In the genomic region with DNA sequence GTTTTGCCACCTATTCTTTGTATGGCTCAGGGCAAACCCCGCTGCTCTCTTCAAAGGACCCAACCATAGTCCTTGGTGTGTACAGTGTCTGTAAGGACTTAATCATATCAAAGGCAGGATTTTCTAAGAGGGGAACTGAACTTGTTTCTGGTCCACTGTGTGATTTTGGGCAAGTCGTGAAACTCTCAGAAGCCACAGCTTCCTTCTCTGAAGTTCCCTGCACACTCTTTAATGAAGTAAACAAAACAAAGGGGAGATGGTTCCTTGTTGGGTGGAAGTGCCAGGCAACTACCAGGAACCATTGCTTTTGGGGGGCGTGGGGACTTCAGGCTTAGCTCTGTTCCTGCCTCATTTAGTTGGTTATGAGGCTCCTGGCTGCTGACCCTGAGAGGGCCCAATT, we compare ENCODE assay signal across 25 cellular contexts.
DNase-seq lines count a peak whose midpoint lies in the region; ATAC-seq lines count a peak whose summit lies in the region.
"Had no signal": no experiment of that assay in that cellular context is flagged by ENCODE, and none has a peak within 500 bp of the region (broad histone marks: within the 10 kb centered on the region; RNA-seq: fewer than 3 reads in every experiment).

No MANE protein-coding gene starts in this region.

- H3K27me3 Mint-ChIP-seq in activated naive CD4-positive, alpha-beta T cell treated with anti-CD3 and anti-CD28 coated beads, Interleukin-2, amount 10 ng/mL, durations not matched to agents 7 days and 5 days: no peaks in the 10 kb centered on the region
- H3K27me3 Mint-ChIP-seq in T-helper 17 cell: no peaks in the 10 kb centered on the region
- H3K27me3 Mint-ChIP-seq: activated naive CD8-positive, alpha-beta T cell treated with anti-CD3 and anti-CD28 coated beads for 36 hours; activated T-helper 17 cell treated with anti-CD3 and anti-CD28 coated beads, Interleukin-2, amount 50 U/mL, for 72 hours had no signal

- H3K4me3 Mint-ChIP-seq in activated naive CD4-positive, alpha-beta T cell treated with anti-CD3 and anti-CD28 coated beads, Interleukin-2, amount 10 ng/mL, durations not matched to agents 7 days and 5 days: no peak overlapping the region
- no peak overlapping the region for H3K4me3 Mint-ChIP-seq in T-helper 17 cell
- H3K4me3 Mint-ChIP-seq: activated naive CD8-positive, alpha-beta T cell treated with anti-CD3 and anti-CD28 coated beads for 36 hours; activated T-helper 17 cell treated with anti-CD3 and anti-CD28 coated beads, Interleukin-2, amount 50 U/mL, for 72 hours had no signal

- H3K36me3 Mint-ChIP-seq in activated naive CD4-positive, alpha-beta T cell treated with anti-CD3 and anti-CD28 coated beads, Interleukin-2, amount 10 ng/mL, durations not matched to agents 7 days and 5 days: no peaks in the 10 kb centered on the region
- peaks cover 4 to 12% of the 10 kb centered on the region in 2 donors for H3K36me3 Mint-ChIP-seq in activated naive CD4-positive, alpha-beta T cell treated with anti-CD3 and anti-CD28 coated beads, Interleukin-2, amount 50 U/mL, for 72 hours
- peaks cover 5% of the 10 kb centered on the region for H3K36me3 Mint-ChIP-seq in T-helper 17 cell (ENCODE audit: low read depth)

- H3K9me3 ChIP-seq in T-helper 17 cell (ENCODE audit: control insufficient read depth, low read length, poor library complexity, severe bottlenecking): no peaks in the 10 kb centered on the region
- H3K9me3 ChIP-seq: ascending aorta, heart left ventricle, testis, uterus had no signal

- ATAC-seq in activated naive CD4-positive, alpha-beta T cell treated with anti-CD3 and anti-CD28 coated beads, Interleukin-2, amount 50 U/mL, for 72 hours: no peak
- ATAC-seq in T-helper 17 cell (no peak), sciatic nerve (no peak)
- ATAC-seq: activated T-helper 17 cell treated with anti-CD3 and anti-CD28 coated beads, Interleukin-2, amount 50 U/mL, for 72 hours; heart left ventricle; PC-3; Right ventricle myocardium inferior had no signal

- intact Hi-C loops in sciatic nerve (cut with DNase I): no loop called here

- peak overlapping the region; percentile 42 for H3K27ac Mint-ChIP-seq in activated naive CD4-positive, alpha-beta T cell treated with anti-CD3 and anti-CD28 coated beads, Interleukin-2, amount 10 ng/mL, durations not matched to agents 7 days and 5 days
- H3K27ac Mint-ChIP-seq in activated naive CD4-positive, alpha-beta T cell treated with anti-CD3 and anti-CD28 coated beads, Interleukin-2, amount 50 U/mL, for 72 hours: no peak overlapping the region
- peak overlapping the region; percentile 6 for H3K27ac Mint-ChIP-seq in T-helper 17 cell
- H3K27ac Mint-ChIP-seq: activated naive CD8-positive, alpha-beta T cell treated with anti-CD3 and anti-CD28 coated beads for 36 hours; activated T-helper 17 cell treated with anti-CD3 and anti-CD28 coated beads, Interleukin-2, amount 50 U/mL, for 72 hours had no signal

- H3K4me1 Mint-ChIP-seq in activated naive CD4-positive, alpha-beta T cell treated with anti-CD3 and anti-CD28 coated beads, Interleukin-2, amount 10 ng/mL, durations not matched to agents 7 days and 5 days: peaks cover 23% of the 10 kb centered on the region
- peaks cover 9% of the 10 kb centered on the region for H3K4me1 Mint-ChIP-seq in T-helper 17 cell

- CTCF ChIA-PET in activated naive CD4-positive, alpha-beta T cell treated with anti-CD3 and anti-CD28 coated beads, Interleukin-2, amount 10 ng/mL, durations not matched to agents 7 days and 5 days (lab: Charles Lee): no interaction called here

- DNase-seq in activated naive CD4-positive, alpha-beta T cell treated with anti-CD3 and anti-CD28 coated beads, Interleukin-2, amount 10 ng/mL, durations not matched to agents 7 days and 5 days: no peak
- DNase-seq in activated naive CD4-positive, alpha-beta T cell treated with anti-CD3 and anti-CD28 coated beads, Interleukin-2, amount 50 U/mL, for 72 hours (ENCODE audit: low spot score in 2 of 2): no peak
- no peak for DNase-seq in T-helper 17 cell
- peak; percentile 42 for DNase-seq in medulla oblongata (ENCODE audit: extremely low spot score)
- DNase-seq in sciatic nerve (ENCODE audit: low spot score): no peak
- no peak for DNase-seq in stimulated activated CD4-positive, alpha-beta T cell treated with anti-CD3 and anti-CD28 coated beads, Interleukin-4, amount 100 ng/mL, for 24 hours
- no peak for DNase-seq in activated T-cell treated with anti-CD3 and anti-CD28 coated beads for 4 hours
- no peak for DNase-seq in NCI-H2107 (lab: John Stamatoyannopoulos, UW)
- DNase-seq: activated CD4-positive, alpha-beta T cell treated with anti-CD3 and anti-CD28 coated beads for 4 hours; activated naive CD8-positive, alpha-beta T cell treated with anti-CD3 and anti-CD28 coated beads for 36 hours; central memory CD4-positive, alpha-beta T cell; heart left ventricle; mammary epithelial cell; NCI-H1105 treated with DMSO at 0.1 percent for 48 hours; NCI-H2029; NCI-H345; PC-3; small intestine; stimulated activated naive CD4-positive, alpha-beta T cell treated with Interleukin-2 at 50 U/mL for 16 hours; T-helper 1 cell; testis; uterus had no signal

- H3K9me3 Mint-ChIP-seq in activated naive CD4-positive, alpha-beta T cell treated with anti-CD3 and anti-CD28 coated beads, Interleukin-2, amount 10 ng/mL, durations not matched to agents 7 days and 5 days: no peaks in the 10 kb centered on the region
- peaks cover 4 to 10% of the 10 kb centered on the region in 2 donors for H3K9me3 Mint-ChIP-seq in activated naive CD4-positive, alpha-beta T cell treated with anti-CD3 and anti-CD28 coated beads, Interleukin-2, amount 50 U/mL, for 72 hours

Comparison
In these comparisons a context has a peak if more than half of its experiments do, and no peak if none do; other contexts are left out.
1. H3K27ac Mint-ChIP-seq: peak in activated naive CD4-positive, alpha-beta T cell treated with anti-CD3 and anti-CD28 coated beads, Interleukin-2, amount 10 ng/mL, durations not matched to agents 7 days and 5 days (single experiment) and T-helper 17 cell (single experiment); none in activated naive CD4-positive, alpha-beta T cell treated with anti-CD3 and anti-CD28 coated beads, Interleukin-2, amount 50 U/mL, for 72 hours (0 of 2).